ENCODE assay signal across 8 cellular contexts in genomic region chr17:700504-701094, GRCh38. TPM values are rescaled to one million over a fixed set of nuclear protein-coding genes. Genes with fewer than 3 reads are reported as not detected.
DNase-seq lines count a peak whose midpoint lies in the region; ATAC-seq and TF ChIP-seq lines count a peak whose summit lies in the region.

No MANE protein-coding gene starts in this region.

- H3K36me3 Mint-ChIP-seq in neural crest cell (ENCODE audit: low read depth), result no peaks in the 10 kb centered on the region
- H3K36me3 Mint-ChIP-seq in stimulated activated effector memory CD8-positive, alpha-beta T cell treated with anti-CD3 and anti-CD28 coated beads, Interleukin-12 subunit alpha, Interleukin-12 subunit beta, amount 100 ng/mL, for 72 hours, result peaks cover 57% of the 10 kb centered on the region

- no peak for ATAC-seq in GM18867 (IDR thresholded peaks at IDR 0.05; ENCODE audit: unreplicated experiment)
- no peak for ATAC-seq in stimulated activated effector memory CD8-positive, alpha-beta T cell treated with anti-CD3 and anti-CD28 coated beads, Interleukin-12 subunit alpha, Interleukin-12 subunit beta, amount 100 ng/mL, for 72 hours

- H3K4me3 Mint-ChIP-seq in neural crest cell, result no peak overlapping the region
- no peak overlapping the region for H3K4me3 Mint-ChIP-seq in stimulated activated effector memory CD8-positive, alpha-beta T cell treated with anti-CD3 and anti-CD28 coated beads, Interleukin-12 subunit alpha, Interleukin-12 subunit beta, amount 100 ng/mL, for 72 hours

- H3K4me3 ChIP-seq in BJ (ENCODE audit: low read depth, low read length), result no peak overlapping the region
- H3K4me3 ChIP-seq in epithelial cell of esophagus (ENCODE audit: low read length), result no peak overlapping the region

- H3K27ac Mint-ChIP-seq in neural crest cell (ENCODE audit: unreplicated experiment), result no peak overlapping the region
- H3K27ac Mint-ChIP-seq in stimulated activated effector memory CD8-positive, alpha-beta T cell treated with anti-CD3 and anti-CD28 coated beads, Interleukin-12 subunit alpha, Interleukin-12 subunit beta, amount 100 ng/mL, for 72 hours, result no peak overlapping the region

- no peak for DNase-seq in BJ (ENCODE audit: low read depth)
- DNase-seq in GM19238 (ENCODE audit: insufficient read length, low spot score), result peak; percentile 26
- peak; percentile 66 for DNase-seq in RKO (ENCODE audit: low spot score)
- peak; percentile 46 for DNase-seq in epithelial cell of esophagus (ENCODE audit: low read depth)
- no peak for DNase-seq in neural crest cell (ENCODE audit: low read depth, low spot score)
- DNase-seq in GF-D8 (lab: John Stamatoyannopoulos, UW), result no peak
- DNase-seq in stimulated activated effector memory CD8-positive, alpha-beta T cell treated with anti-CD3 and anti-CD28 coated beads, Interleukin-12 subunit alpha, Interleukin-12 subunit beta, amount 100 ng/mL, for 72 hours (ENCODE audit: low spot score in 2 of 2), result no peak

- peak; percentile 43 for TF ChIP-seq CTCF in BJ (IDR thresholded peaks at IDR 0.05; ENCODE audit: insufficient read depth, low read depth, low read length)
- peak; percentile 51 for TF ChIP-seq CTCF in epithelial cell of esophagus (IDR thresholded peaks at IDR 0.05; ENCODE audit: insufficient read depth, low read depth, low read length, missing control alignments)
- TF ChIP-seq CTCF in neural crest cell (conservative IDR thresholded peaks at IDR 0.05), result peak; percentile 92

- H3K27me3 ChIP-seq in BJ (ENCODE audit: control insufficient read depth, insufficient read depth, low read length), result no peaks in the 10 kb centered on the region

- H3K4me1 Mint-ChIP-seq in neural crest cell, result no peaks in the 10 kb centered on the region
- H3K4me1 Mint-ChIP-seq in stimulated activated effector memory CD8-positive, alpha-beta T cell treated with anti-CD3 and anti-CD28 coated beads, Interleukin-12 subunit alpha, Interleukin-12 subunit beta, amount 100 ng/mL, for 72 hours, result peaks cover 10% of the 10 kb centered on the region

- no peaks in the 10 kb centered on the region for H3K9me3 Mint-ChIP-seq in neural crest cell
- no peaks in the 10 kb centered on the region for H3K9me3 Mint-ChIP-seq in stimulated activated effector memory CD8-positive, alpha-beta T cell treated with anti-CD3 and anti-CD28 coated beads, Interleukin-12 subunit alpha, Interleukin-12 subunit beta, amount 100 ng/mL, for 72 hours

- H3K27me3 Mint-ChIP-seq in neural crest cell (ENCODE audit: low read depth), result no peaks in the 10 kb centered on the region

- peaks cover 4% of the 10 kb centered on the region; the same call in 1 of the 2 replicates for H3K36me3 ChIP-seq in BJ (ENCODE audit: control insufficient read depth, insufficient read depth, low read length)

- CTCF ChIA-PET in BJ (lab: Yijun Ruan, JAX), result interaction anchor here (0.6 to 17.0 kb wide), 31 partner anchors 8 to 555 kb away, joined by 3 to 230 read pairs (median 4); partner anchors contain the start of gene GEMIN4

- POLR2A ChIA-PET in BJ (lab: Charles Lee), result interaction anchor here (0.7 kb wide), 1 partner anchor 290 kb away, joined by 3 read pairs; a partner anchor contains a TSS

RNA-seq across cellular contexts. Expression of gene VPS53, which starts 14.0 kb away (rescaled TPM):
- polyA plus RNA-seq in BJ (2011; rRNA removed), result 27.3 and 34.5 TPM in 2 replicates
- polyA minus RNA-seq in BJ (2011; rRNA and poly(A)+ RNA removed), result 115 and 133 TPM in 2 replicates
- 67.2 and 68.8 TPM in 2 replicates for total RNA-seq in neural crest cell

RNA-seq across cellular contexts. Expression of gene TLCD3A, which starts 31.8 kb away (rescaled TPM):
- 37.7 and 45.8 TPM in 2 replicates for polyA plus RNA-seq in BJ (2011; rRNA removed)
- 30.2 and 54.2 TPM in 2 replicates for polyA minus RNA-seq in BJ (2011; rRNA and poly(A)+ RNA removed)
- 20.9 and 22.5 TPM in 2 replicates for total RNA-seq in neural crest cell

RNA-seq across cellular contexts. Expression of gene GEMIN4, which starts 51.5 kb away (rescaled TPM):
- polyA plus RNA-seq in BJ (2011; rRNA removed), result 10.0 and 15.7 TPM in 2 replicates
- 12.2 and 18.2 TPM in 2 replicates for polyA minus RNA-seq in BJ (2011; rRNA and poly(A)+ RNA removed)
- 36.1 and 37.3 TPM in 2 replicates for total RNA-seq in neural crest cell

Comparison
In these comparisons a context has a peak if more than half of its experiments do, and no peak if none do; other contexts are left out.
1. DNase-seq: peak in GM19238 (single experiment), RKO (single experiment) and epithelial cell of esophagus (single experiment); none in BJ (single experiment), neural crest cell (single experiment), GF-D8 (single experiment) and stimulated activated effector memory CD8-positive, alpha-beta T cell treated with anti-CD3 and anti-CD28 coated beads, Interleukin-12 subunit alpha, Interleukin-12 subunit beta, amount 100 ng/mL, for 72 hours (0 of 2).
2. Peak in every context shown above with its lines, with median percentiles within 50 percentile points of each other: CTCF ChIP-seq.